Comparison of ENCODE assay signal across 17 cellular contexts in the genomic region with DNA sequence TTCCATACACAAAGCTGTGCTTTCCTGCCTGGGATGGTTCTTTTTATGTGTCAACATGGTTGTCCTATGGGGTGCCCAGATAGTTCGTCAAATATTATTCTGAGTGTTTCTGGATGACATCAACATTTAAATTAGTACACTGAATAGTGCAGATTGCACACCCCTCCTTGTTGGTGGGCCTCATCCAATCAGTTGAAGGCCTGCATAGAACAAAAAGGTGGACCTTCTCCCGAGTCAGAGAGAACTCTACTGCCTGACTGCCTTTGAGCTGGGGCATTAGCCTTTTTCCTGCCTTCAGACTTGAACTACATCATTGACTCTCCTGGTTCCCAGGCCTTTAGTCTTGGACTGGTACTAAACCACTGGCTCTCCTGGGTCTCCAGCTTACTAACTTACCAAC.
DNase-seq lines count a peak whose midpoint lies in the region; ATAC-seq and TF ChIP-seq lines count a peak whose summit lies in the region.
"Had no signal": no experiment of that assay in that cellular context is flagged by ENCODE, and none has a peak within 500 bp of the region (broad histone marks: within the 10 kb centered on the region; RNA-seq: fewer than 3 reads in every experiment).

No MANE protein-coding gene starts in this region.

- H3K9me3 ChIP-seq in heart left ventricle (no peaks in the 10 kb centered on the region), SK-N-MC (ENCODE audit: low read depth, low read length) (no peaks in the 10 kb centered on the region)

- H3K4me1 ChIP-seq in heart left ventricle, result peaks cover 3 to 85% (median 54%) of the 10 kb centered on the region in 12 donors

- no peak for TF ChIP-seq CTCF in heart left ventricle (IDR thresholded peaks at IDR 0.05)

- intact Hi-C loops in heart left ventricle (cut with DNase I), result loop anchor here in 6 of 10 donors (1.0 to 10.0 kb wide), 5 partner anchors 51 to 79 kb away; a partner anchor contains a TSS
- intact Hi-C loops in left cardiac atrium (cut with DNase I), result loop anchor here in 1 of 2 donors (5.0 kb wide), 1 partner anchor 79 kb away; a partner anchor contains a TSS

- TF ChIP-seq POLR2A in heart left ventricle (IDR thresholded peaks at IDR 0.05), result no peak

- 43 to 74% (median 59%) methylated on average over 2 of the region's 2 CpGs for WGBS in heart left ventricle, 4 donors

- ATAC-seq in heart left ventricle (no peak), left cardiac atrium (no peak)

- H3K4me3 ChIP-seq in heart left ventricle (no peak overlapping the region), SK-N-MC (no peak overlapping the region)

- DNase-seq in heart left ventricle, result no peak
- DNase-seq in left cardiac atrium, result no peak
- DNase-seq in SK-N-MC (ENCODE audit: low read depth, low spot score), result no peak
- peak; percentile 32 for DNase-seq in superior temporal gyrus (ENCODE audit: extremely low spot score)
- no peak for DNase-seq in activated CD4-positive, alpha-beta T cell treated with anti-CD3 and anti-CD28 coated beads for 4 hours
- DNase-seq in SHP77 (lab: John Stamatoyannopoulos, UW), result no peak
- DNase-seq in NCI-H1105 treated with DMSO at 0.1 percent for 48 hours (lab: John Stamatoyannopoulos, UW), result no peak
- DNase-seq: COR-L47, DND-41, HFFc6, MV-4-11, NCI-H1417 treated with DMSO at 0.1 percent for 48 hours, NCI-H187 treated with DMSO at 0.1 percent for 48 hours, NCI-H226 had no signal

- H3K36me3 ChIP-seq in heart left ventricle (no peaks in the 10 kb centered on the region), SK-N-MC (ENCODE audit: insufficient read depth, low read length) (0 out of 2 replicates have a peak, but pooled peaks cover 4% of the 10 kb centered on the region)

- H3K27ac ChIP-seq in heart left ventricle (peak overlapping the region in 8 of 12 donors; percentile 39 to 88 (median 72)), SK-N-MC (peak overlapping the region; percentile 98), cingulate gyrus (ENCODE audit: low read depth, low read length) (peak overlapping the region; percentile 96)
- H3K27ac ChIP-seq: 22Rv1, KMS-11 had no signal

- H3K27me3 ChIP-seq in heart left ventricle, result no peaks in the 10 kb centered on the region

- no peak overlapping the region for H3K9ac ChIP-seq in SK-N-MC (ENCODE audit: insufficient read length)
- H3K9ac ChIP-seq: KMS-11 had no signal
